ENCODE assay signal across 1 cellular context in the genomic region with DNA sequence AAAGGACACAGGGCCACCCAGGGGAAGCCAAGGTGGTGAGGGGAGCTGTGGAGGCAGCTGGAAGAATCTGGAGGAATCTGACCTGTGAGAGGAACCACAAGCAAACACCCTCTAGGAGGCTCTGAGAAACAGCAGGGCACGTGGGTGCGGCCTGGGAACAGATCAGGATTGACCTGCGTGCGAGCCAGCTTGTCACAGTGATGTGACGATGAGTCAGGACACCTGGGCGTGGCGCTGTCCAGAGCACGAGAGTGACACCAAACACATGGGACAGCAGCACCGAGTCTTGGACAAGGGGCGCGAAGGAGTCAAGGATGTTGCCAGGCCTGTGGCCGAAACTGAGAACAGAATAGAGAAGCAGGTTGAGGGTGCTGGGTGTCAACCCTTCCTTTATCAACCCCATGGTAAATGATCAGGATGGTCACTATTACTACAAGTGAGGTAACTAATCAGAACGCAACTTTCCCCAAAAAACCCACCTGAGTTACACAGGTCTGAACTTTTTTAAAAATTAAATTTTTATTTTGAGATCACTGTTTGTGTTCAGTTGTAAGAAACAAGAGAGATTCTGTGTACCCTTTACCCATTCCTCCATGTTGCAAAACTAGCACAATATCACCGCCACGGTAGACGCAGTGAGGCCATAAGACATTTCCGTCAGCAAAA.
TF ChIP-seq lines count a peak whose summit lies in the region.

No MANE protein-coding gene starts in this region.

TF ChIP-seq in K562, 482 proteins besides CTCF, POLR2A, EP300 and RAD21 (continues in another document):
- TF ChIP-seq, protein P1, sequence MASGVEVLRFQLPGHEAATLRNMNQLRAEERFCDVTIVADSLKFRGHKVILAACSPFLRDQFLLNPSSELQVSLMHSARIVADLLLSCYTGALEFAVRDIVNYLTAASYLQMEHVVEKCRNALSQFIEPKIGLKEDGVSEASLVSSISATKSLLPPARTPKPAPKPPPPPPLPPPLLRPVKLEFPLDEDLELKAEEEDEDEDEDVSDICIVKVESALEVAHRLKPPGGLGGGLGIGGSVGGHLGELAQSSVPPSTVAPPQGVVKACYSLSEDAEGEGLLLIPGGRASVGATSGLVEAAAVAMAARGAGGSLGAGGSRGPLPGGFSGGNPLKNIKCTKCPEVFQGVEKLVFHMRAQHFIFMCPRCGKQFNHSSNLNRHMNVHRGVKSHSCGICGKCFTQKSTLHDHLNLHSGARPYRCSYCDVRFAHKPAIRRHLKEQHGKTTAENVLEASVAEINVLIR (CRISPR knock-in tag; IDR thresholded peaks at IDR 0.05): peak; percentile 65
- TF ChIP-seq NFE2 (IDR thresholded peaks at IDR 0.05; ENCODE audit: low read depth): peak; percentile 81
- no peak; a peak in 1 of 4 replicates for TF ChIP-seq SRF (CRISPR knock-in tag; IDR thresholded peaks at IDR 0.05)
- TF ChIP-seq ZNF263 (CRISPR knock-in tag; IDR thresholded peaks at IDR 0.05; ENCODE audit: borderline replicate concordance): no peak; the same call in 1 of the 2 replicates
- TF ChIP-seq ATF7 (IDR thresholded peaks at IDR 0.05): peak; percentile 76
- no peak for TF ChIP-seq HDGF (IDR thresholded peaks at IDR 0.05)
- TF ChIP-seq MEIS2 (IDR thresholded peaks at IDR 0.05; ENCODE audit: partially characterized antibody): peak; percentile 92
- TF ChIP-seq NFIX (CRISPR knock-in tag; IDR thresholded peaks at IDR 0.05; ENCODE audit: low read depth): no peak
- peak; percentile 76 for TF ChIP-seq MXD1 (CRISPR knock-in tag; IDR thresholded peaks at IDR 0.05; ENCODE audit: borderline replicate concordance, poor library complexity, severe bottlenecking)
- peak; percentile 98 for TF ChIP-seq BHLHE40 (IDR thresholded peaks at IDR 0.05; ENCODE audit: low read length)
- peak; percentile 87 for TF ChIP-seq EP400 (IDR thresholded peaks at IDR 0.05)
- peak; percentile 88 for TF ChIP-seq NKRF (IDR thresholded peaks at IDR 0.05; ENCODE audit: borderline replicate concordance)
- TF ChIP-seq CBFA2T3 (IDR thresholded peaks at IDR 0.05): peak; percentile 54
- TF ChIP-seq TEAD4 (IDR thresholded peaks at IDR 0.05; ENCODE audit: low read length): no peak
- no peak for TF ChIP-seq TEAD4 (CRISPR knock-in tag; IDR thresholded peaks at IDR 0.05; ENCODE audit: borderline replicate concordance)
- TF ChIP-seq HCFC1 (IDR thresholded peaks at IDR 0.05; ENCODE audit: low read depth, low read length): peak; percentile 66
- TF ChIP-seq, protein P2, sequence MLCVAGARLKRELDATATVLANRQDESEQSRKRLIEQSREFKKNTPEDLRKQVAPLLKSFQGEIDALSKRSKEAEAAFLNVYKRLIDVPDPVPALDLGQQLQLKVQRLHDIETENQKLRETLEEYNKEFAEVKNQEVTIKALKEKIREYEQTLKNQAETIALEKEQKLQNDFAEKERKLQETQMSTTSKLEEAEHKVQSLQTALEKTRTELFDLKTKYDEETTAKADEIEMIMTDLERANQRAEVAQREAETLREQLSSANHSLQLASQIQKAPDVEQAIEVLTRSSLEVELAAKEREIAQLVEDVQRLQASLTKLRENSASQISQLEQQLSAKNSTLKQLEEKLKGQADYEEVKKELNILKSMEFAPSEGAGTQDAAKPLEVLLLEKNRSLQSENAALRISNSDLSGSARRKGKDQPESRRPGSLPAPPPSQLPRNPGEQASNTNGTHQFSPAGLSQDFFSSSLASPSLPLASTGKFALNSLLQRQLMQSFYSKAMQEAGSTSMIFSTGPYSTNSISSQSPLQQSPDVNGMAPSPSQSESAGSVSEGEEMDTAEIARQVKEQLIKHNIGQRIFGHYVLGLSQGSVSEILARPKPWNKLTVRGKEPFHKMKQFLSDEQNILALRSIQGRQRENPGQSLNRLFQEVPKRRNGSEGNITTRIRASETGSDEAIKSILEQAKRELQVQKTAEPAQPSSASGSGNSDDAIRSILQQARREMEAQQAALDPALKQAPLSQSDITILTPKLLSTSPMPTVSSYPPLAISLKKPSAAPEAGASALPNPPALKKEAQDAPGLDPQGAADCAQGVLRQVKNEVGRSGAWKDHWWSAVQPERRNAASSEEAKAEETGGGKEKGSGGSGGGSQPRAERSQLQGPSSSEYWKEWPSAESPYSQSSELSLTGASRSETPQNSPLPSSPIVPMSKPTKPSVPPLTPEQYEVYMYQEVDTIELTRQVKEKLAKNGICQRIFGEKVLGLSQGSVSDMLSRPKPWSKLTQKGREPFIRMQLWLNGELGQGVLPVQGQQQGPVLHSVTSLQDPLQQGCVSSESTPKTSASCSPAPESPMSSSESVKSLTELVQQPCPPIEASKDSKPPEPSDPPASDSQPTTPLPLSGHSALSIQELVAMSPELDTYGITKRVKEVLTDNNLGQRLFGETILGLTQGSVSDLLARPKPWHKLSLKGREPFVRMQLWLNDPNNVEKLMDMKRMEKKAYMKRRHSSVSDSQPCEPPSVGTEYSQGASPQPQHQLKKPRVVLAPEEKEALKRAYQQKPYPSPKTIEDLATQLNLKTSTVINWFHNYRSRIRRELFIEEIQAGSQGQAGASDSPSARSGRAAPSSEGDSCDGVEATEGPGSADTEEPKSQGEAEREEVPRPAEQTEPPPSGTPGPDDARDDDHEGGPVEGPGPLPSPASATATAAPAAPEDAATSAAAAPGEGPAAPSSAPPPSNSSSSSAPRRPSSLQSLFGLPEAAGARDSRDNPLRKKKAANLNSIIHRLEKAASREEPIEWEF (CRISPR knock-in tag; IDR thresholded peaks at IDR 0.05): peak; percentile 66; the same call in 1 of the 2 replicates
- no peak for TF ChIP-seq STAT5B (CRISPR knock-in tag; IDR thresholded peaks at IDR 0.05)
- 0 out of 2 replicates have a peak, but pooled peaks have one; percentile 1 for TF ChIP-seq CHCHD3 (CRISPR knock-in tag; IDR thresholded peaks at IDR 0.05)
- TF ChIP-seq MNT (conservative IDR thresholded peaks at IDR 0.05): peak; percentile 96 to 98
- TF ChIP-seq RNF2 (IDR thresholded peaks at IDR 0.05): peak; percentile 89
- TF ChIP-seq MXI1 (IDR thresholded peaks at IDR 0.05; ENCODE audit: low read depth, low read length): peak; percentile 84
- TF ChIP-seq ZNF282 (CRISPR knock-in tag; IDR thresholded peaks at IDR 0.05): no peak
- peak; percentile 90 for TF ChIP-seq ATF3 (IDR thresholded peaks at IDR 0.05)
- TF ChIP-seq ATF3 (CRISPR knock-in tag; conservative IDR thresholded peaks at IDR 0.05): peak; percentile 87
- no peak for TF ChIP-seq DACH1 (IDR thresholded peaks at IDR 0.05; ENCODE audit: partially characterized antibody)
- no peak for TF ChIP-seq ZNF79 (CRISPR knock-in tag; IDR thresholded peaks at IDR 0.05; ENCODE audit: low read depth)
- peak; percentile 88 for TF ChIP-seq SP1 (CRISPR knock-in tag; IDR thresholded peaks at IDR 0.05)
- no peak for TF ChIP-seq NCOA1 (IDR thresholded peaks at IDR 0.05; ENCODE audit: low read depth)
- TF ChIP-seq CBX3 (IDR thresholded peaks at IDR 0.05; ENCODE audit: borderline replicate concordance in 1 of 2, low read length in 2 of 2): peak in 1 of 2 experiments; percentile 92; a peak in 1 of 3 replicates
- TF ChIP-seq SMC3 (conservative IDR thresholded peaks at IDR 0.05; ENCODE audit: insufficient read depth, low read depth, low read length): 0 out of 2 replicates have a peak, but pooled peaks have one; percentile 15
- no peak for TF ChIP-seq SMAD2 (IDR thresholded peaks at IDR 0.05; ENCODE audit: low read depth, low read length)
- peak; percentile 97 for TF ChIP-seq JUN (IDR thresholded peaks at IDR 0.05; ENCODE audit: borderline replicate concordance, low read depth, low read length)
- no peak for TF ChIP-seq JUN (CRISPR knock-in tag; IDR thresholded peaks at IDR 0.05; ENCODE audit: borderline replicate concordance)
- peak; percentile 63 for TF ChIP-seq TAF9B (IDR thresholded peaks at IDR 0.05; ENCODE audit: partially characterized antibody)
- peak; percentile 66 for TF ChIP-seq BCOR (IDR thresholded peaks at IDR 0.05)
- TF ChIP-seq ZNF316 (IDR thresholded peaks at IDR 0.05): peak; percentile 57
- TF ChIP-seq, protein P3, sequence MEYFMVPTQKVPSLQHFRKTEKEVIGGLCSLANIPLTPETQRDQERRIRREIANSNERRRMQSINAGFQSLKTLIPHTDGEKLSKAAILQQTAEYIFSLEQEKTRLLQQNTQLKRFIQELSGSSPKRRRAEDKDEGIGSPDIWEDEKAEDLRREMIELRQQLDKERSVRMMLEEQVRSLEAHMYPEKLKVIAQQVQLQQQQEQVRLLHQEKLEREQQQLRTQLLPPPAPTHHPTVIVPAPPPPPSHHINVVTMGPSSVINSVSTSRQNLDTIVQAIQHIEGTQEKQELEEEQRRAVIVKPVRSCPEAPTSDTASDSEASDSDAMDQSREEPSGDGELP (CRISPR knock-in tag; IDR thresholded peaks at IDR 0.05; ENCODE audit: borderline replicate concordance): peak; percentile 94
- TF ChIP-seq NEUROD1 (IDR thresholded peaks at IDR 0.05; ENCODE audit: borderline replicate concordance, low read depth, low read length, partially characterized antibody): peak; percentile 62
- peak; percentile 19; the same call in 1 of the 2 replicates for TF ChIP-seq CBFA2T2 (conservative IDR thresholded peaks at IDR 0.05)
- no peak for TF ChIP-seq PTRF (tag; IDR thresholded peaks at IDR 0.05)
- no peak; the same call in 1 of the 2 replicates for TF ChIP-seq PBX2 (CRISPR knock-in tag; IDR thresholded peaks at IDR 0.05; ENCODE audit: low read depth)
- peak; percentile 68 for TF ChIP-seq PBX2 (tag; conservative IDR thresholded peaks at IDR 0.05; ENCODE audit: low read depth)
- peak; percentile 51; the same call in 1 of the 2 replicates for TF ChIP-seq ESRRA (IDR thresholded peaks at IDR 0.05; ENCODE audit: borderline replicate concordance, low read depth)
- TF ChIP-seq MIER1 (IDR thresholded peaks at IDR 0.05; ENCODE audit: low read depth): peak; percentile 55; the same call in 1 of the 2 replicates
- no peak for TF ChIP-seq TFAM (CRISPR knock-in tag; conservative IDR thresholded peaks at IDR 0.05)
- peak; percentile 53; the same call in 1 of the 2 replicates for TF ChIP-seq TOE1 (IDR thresholded peaks at IDR 0.05; ENCODE audit: borderline replicate concordance)
- TF ChIP-seq TOE1 (CRISPR knock-in tag; IDR thresholded peaks at IDR 0.05; ENCODE audit: borderline replicate concordance, low read depth): no peak
- peak; percentile 68 for TF ChIP-seq NR2C1 (IDR thresholded peaks at IDR 0.05)
- no peak; the same call in none of the 2 replicates for TF ChIP-seq NR2C1 (tag; IDR thresholded peaks at IDR 0.05)
- peak; percentile 55; the same call in 1 of the 2 replicates for TF ChIP-seq MAFK (IDR thresholded peaks at IDR 0.05; ENCODE audit: low read length)
- no peak for TF ChIP-seq ZNF146 (CRISPR knock-in tag; IDR thresholded peaks at IDR 0.05; ENCODE audit: unreplicated experiment)
- TF ChIP-seq PHF21A (IDR thresholded peaks at IDR 0.05; ENCODE audit: borderline replicate concordance, low read depth): 0 out of 2 replicates have a peak, but pooled peaks have one; percentile 12
- 0 out of 2 replicates have a peak, but pooled peaks have one; percentile 60 for TF ChIP-seq CBFB (CRISPR knock-in tag; IDR thresholded peaks at IDR 0.05)
- peak; percentile 96 for TF ChIP-seq FOSL1 (tag; conservative IDR thresholded peaks at IDR 0.05)
